In the genomic region with DNA sequence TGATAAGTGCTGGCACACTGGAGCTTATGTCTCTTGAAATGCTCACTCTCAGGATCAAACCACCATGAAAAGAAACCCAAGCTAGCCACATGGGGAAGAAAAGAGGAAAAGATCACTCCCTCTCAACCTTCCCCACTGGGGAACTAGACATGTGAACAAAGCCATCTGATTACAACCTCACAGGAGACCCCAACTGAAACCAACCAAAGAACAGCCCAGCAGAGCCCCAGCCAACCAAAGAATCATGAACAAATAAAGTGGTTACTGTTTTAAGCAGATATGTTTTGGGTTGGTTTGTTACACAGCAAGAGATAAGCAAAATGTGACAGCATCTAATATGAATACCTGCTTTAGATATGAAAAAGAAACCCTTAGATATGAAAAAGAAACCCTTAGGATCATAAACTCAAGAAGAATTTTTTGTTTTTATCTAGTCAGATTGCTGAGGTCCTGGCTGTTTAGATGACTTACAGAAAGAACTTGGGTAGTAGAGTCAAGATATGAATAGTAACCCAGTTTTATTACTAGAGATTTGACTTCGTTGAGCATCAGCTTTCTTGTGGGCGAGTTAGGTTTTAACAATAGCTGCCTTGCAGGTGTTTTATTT, we compare ENCODE assay signal across 2 cellular contexts.
TF ChIP-seq lines count a peak whose summit lies in the region.

No MANE protein-coding gene starts in this region.

TF ChIP-seq in HepG2, 621 proteins besides CTCF, POLR2A, EP300 and RAD21:
- TF ChIP-seq NFYB (CRISPR knock-in tag; IDR thresholded peaks at IDR 0.05) = no peak
- peak; percentile 99 for TF ChIP-seq ZNF331 (CRISPR knock-in tag; IDR thresholded peaks at IDR 0.05)
- TF ChIP-seq POLR2AphosphoS5 (IDR thresholded peaks at IDR 0.05; ENCODE audit: low read depth, low read length) = no peak
- TF ChIP-seq, protein P1, sequence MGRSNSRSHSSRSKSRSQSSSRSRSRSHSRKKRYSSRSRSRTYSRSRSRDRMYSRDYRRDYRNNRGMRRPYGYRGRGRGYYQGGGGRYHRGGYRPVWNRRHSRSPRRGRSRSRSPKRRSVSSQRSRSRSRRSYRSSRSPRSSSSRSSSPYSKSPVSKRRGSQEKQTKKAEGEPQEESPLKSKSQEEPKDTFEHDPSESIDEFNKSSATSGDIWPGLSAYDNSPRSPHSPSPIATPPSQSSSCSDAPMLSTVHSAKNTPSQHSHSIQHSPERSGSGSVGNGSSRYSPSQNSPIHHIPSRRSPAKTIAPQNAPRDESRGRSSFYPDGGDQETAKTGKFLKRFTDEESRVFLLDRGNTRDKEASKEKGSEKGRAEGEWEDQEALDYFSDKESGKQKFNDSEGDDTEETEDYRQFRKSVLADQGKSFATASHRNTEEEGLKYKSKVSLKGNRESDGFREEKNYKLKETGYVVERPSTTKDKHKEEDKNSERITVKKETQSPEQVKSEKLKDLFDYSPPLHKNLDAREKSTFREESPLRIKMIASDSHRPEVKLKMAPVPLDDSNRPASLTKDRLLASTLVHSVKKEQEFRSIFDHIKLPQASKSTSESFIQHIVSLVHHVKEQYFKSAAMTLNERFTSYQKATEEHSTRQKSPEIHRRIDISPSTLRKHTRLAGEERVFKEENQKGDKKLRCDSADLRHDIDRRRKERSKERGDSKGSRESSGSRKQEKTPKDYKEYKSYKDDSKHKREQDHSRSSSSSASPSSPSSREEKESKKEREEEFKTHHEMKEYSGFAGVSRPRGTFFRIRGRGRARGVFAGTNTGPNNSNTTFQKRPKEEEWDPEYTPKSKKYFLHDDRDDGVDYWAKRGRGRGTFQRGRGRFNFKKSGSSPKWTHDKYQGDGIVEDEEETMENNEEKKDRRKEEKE (IDR thresholded peaks at IDR 0.05) = no peak
- TF ChIP-seq HOXA3 (CRISPR knock-in tag; IDR thresholded peaks at IDR 0.05) = no peak
- TF ChIP-seq, protein P2, sequence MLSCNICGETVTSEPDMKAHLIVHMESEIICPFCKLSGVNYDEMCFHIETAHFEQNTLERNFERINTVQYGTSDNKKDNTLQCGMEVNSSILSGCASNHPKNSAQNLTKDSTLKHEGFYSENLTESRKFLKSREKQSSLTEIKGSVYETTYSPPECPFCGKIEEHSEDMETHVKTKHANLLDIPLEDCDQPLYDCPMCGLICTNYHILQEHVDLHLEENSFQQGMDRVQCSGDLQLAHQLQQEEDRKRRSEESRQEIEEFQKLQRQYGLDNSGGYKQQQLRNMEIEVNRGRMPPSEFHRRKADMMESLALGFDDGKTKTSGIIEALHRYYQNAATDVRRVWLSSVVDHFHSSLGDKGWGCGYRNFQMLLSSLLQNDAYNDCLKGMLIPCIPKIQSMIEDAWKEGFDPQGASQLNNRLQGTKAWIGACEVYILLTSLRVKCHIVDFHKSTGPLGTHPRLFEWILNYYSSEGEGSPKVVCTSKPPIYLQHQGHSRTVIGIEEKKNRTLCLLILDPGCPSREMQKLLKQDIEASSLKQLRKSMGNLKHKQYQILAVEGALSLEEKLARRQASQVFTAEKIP (CRISPR knock-in tag; IDR thresholded peaks at IDR 0.05; ENCODE audit: borderline replicate concordance) = no peak

TF ChIP-seq in GM23338, 12 proteins besides CTCF, POLR2A, EP300 and RAD21:
- TF ChIP-seq, protein P3, sequence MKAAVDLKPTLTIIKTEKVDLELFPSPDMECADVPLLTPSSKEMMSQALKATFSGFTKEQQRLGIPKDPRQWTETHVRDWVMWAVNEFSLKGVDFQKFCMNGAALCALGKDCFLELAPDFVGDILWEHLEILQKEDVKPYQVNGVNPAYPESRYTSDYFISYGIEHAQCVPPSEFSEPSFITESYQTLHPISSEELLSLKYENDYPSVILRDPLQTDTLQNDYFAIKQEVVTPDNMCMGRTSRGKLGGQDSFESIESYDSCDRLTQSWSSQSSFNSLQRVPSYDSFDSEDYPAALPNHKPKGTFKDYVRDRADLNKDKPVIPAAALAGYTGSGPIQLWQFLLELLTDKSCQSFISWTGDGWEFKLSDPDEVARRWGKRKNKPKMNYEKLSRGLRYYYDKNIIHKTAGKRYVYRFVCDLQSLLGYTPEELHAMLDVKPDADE (IDR thresholded peaks at IDR 0.05) = no peak
- TF ChIP-seq STAT1 (IDR thresholded peaks at IDR 0.05; ENCODE audit: unreplicated experiment) (no peak), ZNF331 (CRISPR knock-in tag; IDR thresholded peaks at IDR 0.05; ENCODE audit: low read depth) (no peak), JUNB (IDR thresholded peaks at IDR 0.05; ENCODE audit: unreplicated experiment) (no peak), ZNF114 (CRISPR knock-in tag; IDR thresholded peaks at IDR 0.05) (no peak), EZH2 (IDR thresholded peaks at IDR 0.05; ENCODE audit: low read depth, unreplicated experiment) (no peak), NANOG (IDR thresholded peaks at IDR 0.05; ENCODE audit: borderline replicate concordance) (no peak), CREB1 (CRISPR knock-in tag; IDR thresholded peaks at IDR 0.05; ENCODE audit: low read depth) (no peak), EZH2phosphoT487 (IDR thresholded peaks at IDR 0.05; ENCODE audit: unreplicated experiment) (no peak), POLR2AphosphoS5 (IDR thresholded peaks at IDR 0.05; ENCODE audit: low read depth) (no peak), REST (IDR thresholded peaks at IDR 0.05; ENCODE audit: unreplicated experiment) (no peak)
- TF ChIP-seq, protein P4, sequence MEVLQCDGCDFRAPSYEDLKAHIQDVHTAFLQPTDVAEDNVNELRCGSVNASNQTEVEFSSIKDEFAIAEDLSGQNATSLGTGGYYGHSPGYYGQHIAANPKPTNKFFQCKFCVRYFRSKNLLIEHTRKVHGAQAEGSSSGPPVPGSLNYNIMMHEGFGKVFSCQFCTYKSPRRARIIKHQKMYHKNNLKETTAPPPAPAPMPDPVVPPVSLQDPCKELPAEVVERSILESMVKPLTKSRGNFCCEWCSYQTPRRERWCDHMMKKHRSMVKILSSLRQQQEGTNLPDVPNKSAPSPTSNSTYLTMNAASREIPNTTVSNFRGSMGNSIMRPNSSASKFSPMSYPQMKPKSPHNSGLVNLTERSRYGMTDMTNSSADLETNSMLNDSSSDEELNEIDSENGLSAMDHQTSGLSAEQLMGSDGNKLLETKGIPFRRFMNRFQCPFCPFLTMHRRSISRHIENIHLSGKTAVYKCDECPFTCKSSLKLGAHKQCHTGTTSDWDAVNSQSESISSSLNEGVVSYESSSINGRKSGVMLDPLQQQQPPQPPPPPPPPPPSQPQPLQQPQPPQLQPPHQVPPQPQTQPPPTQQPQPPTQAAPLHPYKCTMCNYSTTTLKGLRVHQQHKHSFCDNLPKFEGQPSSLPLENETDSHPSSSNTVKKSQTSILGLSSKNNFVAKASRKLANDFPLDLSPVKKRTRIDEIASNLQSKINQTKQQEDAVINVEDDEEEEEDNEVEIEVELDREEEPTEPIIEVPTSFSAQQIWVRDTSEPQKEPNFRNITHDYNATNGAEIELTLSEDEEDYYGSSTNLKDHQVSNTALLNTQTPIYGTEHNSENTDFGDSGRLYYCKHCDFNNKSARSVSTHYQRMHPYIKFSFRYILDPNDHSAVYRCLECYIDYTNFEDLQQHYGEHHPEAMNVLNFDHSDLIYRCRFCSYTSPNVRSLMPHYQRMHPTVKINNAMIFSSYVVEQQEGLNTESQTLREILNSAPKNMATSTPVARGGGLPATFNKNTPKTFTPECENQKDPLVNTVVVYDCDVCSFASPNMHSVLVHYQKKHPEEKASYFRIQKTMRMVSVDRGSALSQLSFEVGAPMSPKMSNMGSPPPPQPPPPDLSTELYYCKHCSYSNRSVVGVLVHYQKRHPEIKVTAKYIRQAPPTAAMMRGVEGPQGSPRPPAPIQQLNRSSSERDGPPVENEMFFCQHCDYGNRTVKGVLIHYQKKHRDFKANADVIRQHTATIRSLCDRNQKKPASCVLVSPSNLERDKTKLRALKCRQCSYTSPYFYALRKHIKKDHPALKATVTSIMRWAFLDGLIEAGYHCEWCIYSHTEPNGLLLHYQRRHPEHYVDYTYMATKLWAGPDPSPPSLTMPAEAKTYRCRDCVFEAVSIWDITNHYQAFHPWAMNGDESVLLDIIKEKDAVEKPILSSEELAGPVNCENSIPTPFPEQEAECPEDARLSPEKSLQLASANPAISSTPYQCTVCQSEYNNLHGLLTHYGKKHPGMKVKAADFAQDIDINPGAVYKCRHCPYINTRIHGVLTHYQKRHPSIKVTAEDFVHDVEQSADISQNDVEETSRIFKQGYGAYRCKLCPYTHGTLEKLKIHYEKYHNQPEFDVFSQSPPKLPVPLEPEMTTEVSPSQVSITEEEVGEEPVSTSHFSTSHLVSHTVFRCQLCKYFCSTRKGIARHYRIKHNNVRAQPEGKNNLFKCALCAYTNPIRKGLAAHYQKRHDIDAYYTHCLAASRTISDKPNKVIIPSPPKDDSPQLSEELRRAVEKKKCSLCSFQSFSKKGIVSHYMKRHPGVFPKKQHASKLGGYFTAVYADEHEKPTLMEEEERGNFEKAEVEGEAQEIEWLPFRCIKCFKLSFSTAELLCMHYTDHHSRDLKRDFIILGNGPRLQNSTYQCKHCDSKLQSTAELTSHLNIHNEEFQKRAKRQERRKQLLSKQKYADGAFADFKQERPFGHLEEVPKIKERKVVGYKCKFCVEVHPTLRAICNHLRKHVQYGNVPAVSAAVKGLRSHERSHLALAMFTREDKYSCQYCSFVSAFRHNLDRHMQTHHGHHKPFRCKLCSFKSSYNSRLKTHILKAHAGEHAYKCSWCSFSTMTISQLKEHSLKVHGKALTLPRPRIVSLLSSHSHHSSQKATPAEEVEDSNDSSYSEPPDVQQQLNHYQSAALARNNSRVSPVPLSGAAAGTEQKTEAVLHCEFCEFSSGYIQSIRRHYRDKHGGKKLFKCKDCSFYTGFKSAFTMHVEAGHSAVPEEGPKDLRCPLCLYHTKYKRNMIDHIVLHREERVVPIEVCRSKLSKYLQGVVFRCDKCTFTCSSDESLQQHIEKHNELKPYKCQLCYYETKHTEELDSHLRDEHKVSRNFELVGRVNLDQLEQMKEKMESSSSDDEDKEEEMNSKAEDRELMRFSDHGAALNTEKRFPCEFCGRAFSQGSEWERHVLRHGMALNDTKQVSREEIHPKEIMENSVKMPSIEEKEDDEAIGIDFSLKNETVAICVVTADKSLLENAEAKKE (CRISPR knock-in tag; IDR thresholded peaks at IDR 0.05) = no peak
TF ChIP-seq in GM23338: peak in this region for 0.
